Comparison of ENCODE assay signal across 8 cellular contexts in genomic region chr21:15221799-15222386, GRCh38.
DNase-seq lines count a peak whose midpoint lies in the region; ATAC-seq and TF ChIP-seq lines count a peak whose summit lies in the region.

No MANE protein-coding gene starts in this region.

- H4K20me1 ChIP-seq in osteoblast (ENCODE audit: insufficient read depth, low read length): no peaks in the 10 kb centered on the region

- TF ChIP-seq CTCF in epithelial cell of proximal tubule (conservative IDR thresholded peaks at IDR 0.05; ENCODE audit: low read depth, low read length): no peak
- no peak for TF ChIP-seq CTCF in osteoblast (IDR thresholded peaks at IDR 0.05; ENCODE audit: extremely low read depth, low read depth, low read length)
- TF ChIP-seq CTCF in CD8-positive, alpha-beta T cell (IDR thresholded peaks at IDR 0.05): no peak

- H3K4me3 ChIP-seq in H7 (ENCODE audit: insufficient read depth, low read depth, low read length) (no peak overlapping the region), epithelial cell of proximal tubule (ENCODE audit: low read depth, low read length) (no peak overlapping the region), osteoblast (ENCODE audit: insufficient read depth, low read length) (no peak overlapping the region)
- H3K4me3 ChIP-seq in CD8-positive, alpha-beta T cell (ENCODE audit: low read depth, low read length): no peak overlapping the region

- H3K36me3 ChIP-seq in H7 (replicated peaks; ENCODE audit: control insufficient read depth, insufficient read depth, low read length) (no peaks in the 10 kb centered on the region), osteoblast (ENCODE audit: insufficient read depth, low read length) (no peaks in the 10 kb centered on the region)
- H3K36me3 ChIP-seq in CD8-positive, alpha-beta T cell (ENCODE audit: insufficient read depth, low read length): no peaks in the 10 kb centered on the region

- H3K27ac ChIP-seq in osteoblast (ENCODE audit: low read depth, low read length): peak overlapping the region; percentile 47
- no peak overlapping the region for H3K27ac ChIP-seq in CD8-positive, alpha-beta T cell (ENCODE audit: low read depth, low read length)

- intact Hi-C loops in CD8-positive, alpha-beta T cell (cut with DNase I, micrococcal nuclease): no loop called here

- CTCF ChIA-PET in CD8-positive, alpha-beta T cell (lab: Charles Lee): interaction anchor here (0.6 kb wide), 1 partner anchor 9 kb away, joined by 3 read pairs; no protein-coding TSS in a partner anchor

- DNase-seq in H7 (peak; percentile 68), NCI-H524 treated with DMSO at 0.1 percent for 48 hours (lab: John Stamatoyannopoulos, UW) (peak; percentile 45), epithelial cell of proximal tubule (ENCODE audit: low read depth) (peak; percentile 83), osteoblast (ENCODE audit: insufficient read length, low spot score, missing footprints) (peak; percentile 80)
- no peak for DNase-seq in CD8-positive, alpha-beta T cell

- H3K4me3 Mint-ChIP-seq in CD8-positive, alpha-beta T cell: no peak overlapping the region

- H3K4me1 ChIP-seq in osteoblast (ENCODE audit: insufficient read depth, low read length): peaks cover 22% of the 10 kb centered on the region
- no peaks in the 10 kb centered on the region for H3K4me1 ChIP-seq in CD8-positive, alpha-beta T cell (ENCODE audit: insufficient read depth, low read length)

- no peak overlapping the region for H2AFZ ChIP-seq in osteoblast (ENCODE audit: low read length)

- no peaks in the 10 kb centered on the region for H3K9me3 Mint-ChIP-seq in CD8-positive, alpha-beta T cell

- no peak overlapping the region for H3K27ac Mint-ChIP-seq in CD8-positive, alpha-beta T cell

- peaks cover 1% of the 10 kb centered on the region for H3K4me1 Mint-ChIP-seq in CD8-positive, alpha-beta T cell (ENCODE audit: low read depth)

- H3K27me3 Mint-ChIP-seq in CD8-positive, alpha-beta T cell (ENCODE audit: low read depth): no peaks in the 10 kb centered on the region

- peaks cover 12% of the 10 kb centered on the region for H3K27me3 ChIP-seq in H7 (ENCODE audit: control insufficient read depth, insufficient read depth, low read length)
- no peaks in the 10 kb centered on the region for H3K27me3 ChIP-seq in osteoblast (ENCODE audit: insufficient read depth, low read length)
- H3K27me3 ChIP-seq in CD8-positive, alpha-beta T cell (ENCODE audit: insufficient read depth, low read length): no peaks in the 10 kb centered on the region

- H3K4me2 ChIP-seq in osteoblast (ENCODE audit: insufficient read depth, low read length): no peak overlapping the region

- POLR2A ChIA-PET in CD8-positive, alpha-beta T cell (lab: Charles Lee): no interaction called here

- H3K9me3 ChIP-seq in osteoblast (ENCODE audit: low read depth, low read length): no peaks in the 10 kb centered on the region
- no peaks in the 10 kb centered on the region for H3K9me3 ChIP-seq in CD8-positive, alpha-beta T cell (ENCODE audit: low read length)

- H3K79me2 ChIP-seq in osteoblast (ENCODE audit: insufficient read depth, low read length): no peaks in the 10 kb centered on the region

- H3K36me3 Mint-ChIP-seq in CD8-positive, alpha-beta T cell: no peaks in the 10 kb centered on the region

- ATAC-seq in HG02610 (IDR thresholded peaks at IDR 0.05; ENCODE audit: unreplicated experiment) (no peak), HG02970 (IDR thresholded peaks at IDR 0.05; ENCODE audit: low FRiP score, unreplicated experiment) (no peak), GM18519 (IDR thresholded peaks at IDR 0.05; ENCODE audit: low FRiP score, unreplicated experiment) (no peak)
- ATAC-seq in CD8-positive, alpha-beta T cell: no peak

Comparison
In these comparisons a context has a peak if more than half of its experiments do, and no peak if none do; other contexts are left out.
1. DNase-seq: peak in H7 (single experiment), NCI-H524 treated with DMSO at 0.1 percent for 48 hours (single experiment), epithelial cell of proximal tubule (single experiment) and osteoblast (single experiment); none in CD8-positive, alpha-beta T cell (0 of 7).